ENCODE assay signal across 9 cellular contexts in the genomic region with DNA sequence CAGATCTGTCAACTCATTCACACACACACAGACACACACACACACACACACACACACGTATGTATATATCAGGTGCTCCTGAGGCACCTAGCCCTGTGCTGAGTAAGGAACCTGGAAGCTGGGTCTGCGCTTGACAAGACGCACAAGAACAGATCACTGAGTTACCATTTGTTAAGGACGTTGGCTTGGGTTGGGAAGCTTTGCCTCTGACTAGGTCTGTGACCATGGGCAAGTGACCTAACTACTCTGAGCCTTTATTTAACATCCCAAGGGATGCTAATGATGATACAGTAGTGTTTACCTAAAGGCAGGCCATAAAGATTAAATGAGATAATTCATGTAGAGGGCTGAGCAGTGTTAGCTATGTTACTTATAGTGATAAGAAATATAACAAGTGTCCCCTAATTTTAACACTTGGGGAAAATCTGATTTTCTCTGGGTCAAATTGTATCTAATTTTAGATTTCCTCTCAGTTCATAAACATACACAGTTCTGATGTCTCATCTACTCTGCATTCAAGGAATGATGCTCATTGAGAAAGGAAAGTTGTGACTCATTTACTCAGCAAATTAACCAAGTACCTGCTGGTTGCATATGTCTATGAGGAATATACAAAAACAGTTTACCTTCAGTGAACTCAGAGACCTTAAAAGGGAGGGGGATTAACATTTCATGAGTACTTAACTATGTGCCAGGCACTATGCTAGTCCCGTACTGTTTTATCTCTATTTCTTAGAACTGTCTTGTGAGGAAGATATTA. TPM values are rescaled to one million over a fixed set of nuclear protein-coding genes. Genes with fewer than 3 reads are reported as not detected.
DNase-seq lines count a peak whose midpoint lies in the region; ATAC-seq and TF ChIP-seq lines count a peak whose summit lies in the region.
"Had no signal": no experiment of that assay in that cellular context is flagged by ENCODE, and none has a peak within 500 bp of the region (broad histone marks: within the 10 kb centered on the region; RNA-seq: fewer than 3 reads in every experiment).

No MANE protein-coding gene starts in this region.

- H4K12ac ChIP-seq in trophoblast cell (ENCODE audit: low read depth, low read length): no peak overlapping the region

- no peak overlapping the region for H4K8ac ChIP-seq in trophoblast cell (ENCODE audit: low read depth, low read length)

- H4K20me1 ChIP-seq in PC-9 (ENCODE audit: insufficient read depth): peaks cover under 1% of the 10 kb centered on the region; the same call in 1 of the 2 replicates

- no peak for TF ChIP-seq CTCF in PC-9 (conservative IDR thresholded peaks at IDR 0.05)

- no peak overlapping the region for H3K18ac ChIP-seq in trophoblast cell (ENCODE audit: low read length)

- no peak overlapping the region for H3K9ac ChIP-seq in trophoblast cell (ENCODE audit: low read length)

- H3K27me3 ChIP-seq in PC-9 (ENCODE audit: insufficient read depth, low read depth): no peaks in the 10 kb centered on the region
- no peaks in the 10 kb centered on the region for H3K27me3 ChIP-seq in trophoblast cell (ENCODE audit: insufficient read depth, low read length)

- ATAC-seq in HG03432 (IDR thresholded peaks at IDR 0.05; ENCODE audit: unreplicated experiment): no peak

- intact Hi-C loops in PC-9 (cut with micrococcal nuclease; ENCODE audit: unreplicated experiment): loop anchor here (1.0 kb wide), 1 partner anchor 34 kb away; no protein-coding TSS in a partner anchor

- no peaks in the 10 kb centered on the region for H3K9me2 ChIP-seq in PC-9 (ENCODE audit: insufficient read depth)

- no TSS peak for BruUV-seq in PC-9 (replicated peaks; lab: Mats Ljungman, UMichigan)

- CTCF ChIA-PET in PC-9 (lab: Charles Lee): no interaction called here

- H3K14ac ChIP-seq in trophoblast cell (ENCODE audit: low read length): no peak overlapping the region

- H3K79me2 ChIP-seq in PC-9 (ENCODE audit: low read depth) (peaks cover 61% of the 10 kb centered on the region), trophoblast cell (ENCODE audit: control insufficient read depth, insufficient read depth, low read length, poor library complexity) (peaks cover 1% of the 10 kb centered on the region)

- no peak overlapping the region for H2BK5ac ChIP-seq in trophoblast cell (ENCODE audit: low read depth, low read length, poor library complexity)

- H3K9me3 ChIP-seq in PC-9 (ENCODE audit: insufficient read depth, low read depth) (no peaks in the 10 kb centered on the region), trophoblast cell (ENCODE audit: insufficient read depth, low read depth, low read length) (no peaks in the 10 kb centered on the region)

- H3K4me1 ChIP-seq in PC-9 (replicated peaks; ENCODE audit: insufficient read depth) (peaks cover 27% of the 10 kb centered on the region), trophoblast cell (ENCODE audit: control insufficient read depth in 1 of 2, insufficient read depth in 2 of 2, low read length in 2 of 2) (peaks cover 8 to 13% of the 10 kb centered on the region in 2 experiments)

- no peak overlapping the region for H4K91ac ChIP-seq in trophoblast cell (ENCODE audit: low read depth, low read length)

- POLR2A ChIA-PET in PC-9 (lab: Charles Lee; ENCODE audit: unreplicated experiment): no interaction called here

- WGBS in trophoblast cell (ENCODE audit: extremely low coverage, insufficient coverage, insufficient read length): no CpG with 5 or more reads among the region's 5 CpGs

- H3K79me1 ChIP-seq in trophoblast cell (ENCODE audit: low read length): peaks cover 1% of the 10 kb centered on the region

- H3K4me2 ChIP-seq in PC-9 (peak overlapping the region; percentile 56), trophoblast cell (ENCODE audit: low read length) (no peak overlapping the region)

- peaks cover 35% of the 10 kb centered on the region for H3F3A ChIP-seq in PC-9 (ENCODE audit: insufficient read depth, low read depth)

- H2AFZ ChIP-seq in PC-9 (no peak overlapping the region), trophoblast cell (ENCODE audit: insufficient read depth, low read length, poor library complexity) (no peak overlapping the region)

- H2BK120ac ChIP-seq in trophoblast cell (ENCODE audit: insufficient read depth, low read length, poor library complexity): no peak overlapping the region

- H2BK12ac ChIP-seq in trophoblast cell (ENCODE audit: low read length): no peak overlapping the region

- DNase-seq in EH (ENCODE audit: low read depth): peak; percentile 91
- peak in 1 of 2 experiments; percentile 87 for DNase-seq in PC-9
- DNase-seq in dermis blood vessel endothelial cell: peak; percentile 78
- DNase-seq in trophoblast cell: peak; percentile 51 to 91
- no peak for DNase-seq in NCI-H2227 treated with DMSO at 0.1 percent for 48 hours (lab: John Stamatoyannopoulos, UW)
- no peak for DNase-seq in G401 (ENCODE audit: low spot score)
- no peak for DNase-seq in globus pallidus (ENCODE audit: low spot score)
- DNase-seq: NCI-H1694 had no signal

- in situ Hi-C loops in G401 (cut with HindIII; ENCODE audit: low sequenced_read_pairs): loop anchor here (5.0 kb wide), 1 partner anchor 56 kb away; no protein-coding TSS in a partner anchor

- H3K27ac ChIP-seq in PC-9 (peak overlapping the region; percentile 66), trophoblast cell (ENCODE audit: low read depth, low read length) (no peak overlapping the region)

- no peaks in the 10 kb centered on the region for H3K36me3 ChIP-seq in PC-9 (ENCODE audit: low read depth)
- peaks cover 2% of the 10 kb centered on the region in 2 experiments for H3K36me3 ChIP-seq in trophoblast cell (ENCODE audit: control insufficient read depth in 1 of 2, insufficient read depth in 2 of 2, low read length in 2 of 2)

- no peak overlapping the region for H2AK5ac ChIP-seq in trophoblast cell (ENCODE audit: low read length)

- H3K23ac ChIP-seq in trophoblast cell (ENCODE audit: low read length): no peak overlapping the region

- H3K4me3 ChIP-seq in PC-9: no peak overlapping the region
- H3K4me3 ChIP-seq in trophoblast cell (ENCODE audit: low read depth, low read length): no peak overlapping the region

- no peak overlapping the region for H3K4ac ChIP-seq in trophoblast cell (ENCODE audit: low read depth, low read length)

RNA-seq across cellular contexts. Expression of gene RNF185, which starts 13.6 kb away (rescaled TPM):
- total RNA-seq in PC-9 (2021) (13.5 and 19.1 TPM in 2 replicates), dermis blood vessel endothelial cell (30.3 and 34.3 TPM in 2 replicates)
- polyA plus RNA-seq in trophoblast cell (2013): 31.7 and 33.1 TPM in 2 replicates
- 45.7 and 54.8 TPM in 2 replicates for total RNA-seq in G401 (2014; rRNA removed; shearing (Covaris generic))

RNA-seq across cellular contexts. Expression of gene PLA2G3, which starts 33.3 kb away (rescaled TPM):
- not detected in 2 replicates for total RNA-seq in PC-9 (2021)
- total RNA-seq in dermis blood vessel endothelial cell: not detected in 2 replicates
- 0.22 and 0.25 TPM in 2 replicates for polyA plus RNA-seq in trophoblast cell (2013)
- total RNA-seq in G401 (2014; rRNA removed; shearing (Covaris generic)): 4.4 and 4.9 TPM in 2 replicates

RNA-seq across cellular contexts. Expression of gene LIMK2, which starts 38.5 kb away (rescaled TPM):
- total RNA-seq in PC-9 (2021): 32.8 and 42.5 TPM in 2 replicates
- 94.0 and 103 TPM in 2 replicates for total RNA-seq in dermis blood vessel endothelial cell
- 131 and 135 TPM in 2 replicates for polyA plus RNA-seq in trophoblast cell (2013)
- total RNA-seq in G401 (2014; rRNA removed; shearing (Covaris generic)): 49.9 and 58.0 TPM in 2 replicates

RNA-seq across cellular contexts. Expression of gene INPP5J, which starts 50.8 kb away (rescaled TPM):
- total RNA-seq in PC-9 (2021) (1.7 and 3.1 TPM in 2 replicates), dermis blood vessel endothelial cell (0.33 TPM in 1 of 2 replicates, not detected in the other)
- polyA plus RNA-seq in trophoblast cell (2013): 2.3 and 2.4 TPM in 2 replicates
- 0.74 and 3.0 TPM in 2 replicates for total RNA-seq in G401 (2014; rRNA removed; shearing (Covaris generic))

Comparison
In these comparisons a context has a peak if more than half of its experiments do, and no peak if none do; other contexts are left out.
1. DNase-seq: peak in EH (single experiment), dermis blood vessel endothelial cell (single experiment) and trophoblast cell (2 of 2); none in NCI-H2227 treated with DMSO at 0.1 percent for 48 hours (single experiment), G401 (single experiment) and globus pallidus (single experiment).